In genomic region chr4:158722917-158723793, GRCh38 we compare ENCODE assay signal across 8 cellular contexts. TPM values are rescaled to one million over a fixed set of nuclear protein-coding genes. Genes with fewer than 3 reads are reported as not detected.
A peak's percentile ranks its signal among the peaks of the same experiment; 100 is the strongest.
DNase-seq lines count a peak whose midpoint lies in the region; ATAC-seq and TF ChIP-seq lines count a peak whose summit lies in the region.

PPID (minus strand) TSS chr4:158723396; CDS start chr4:158723288, 108 bp downstream.

- peaks cover 33% of the 10 kb centered on the region for H3K36me3 Mint-ChIP-seq in natural killer cell treated with Interleukin-12 subunit alpha and Interleukin-12 subunit beta and Interleukin-15 and Interleukin-18, amount 100 ng/mL, for 72 hours

- TF ChIP-seq CTCF in RWPE2 (IDR thresholded peaks at IDR 0.05; ENCODE audit: poor library complexity, severe bottlenecking) (no peak), fibroblast of pulmonary artery (IDR thresholded peaks at IDR 0.05; ENCODE audit: low read length, missing control alignments) (no peak)

- H3K27ac ChIP-seq in RWPE2 (ENCODE audit: poor library complexity, severe bottlenecking), result peak within 1 kb of the TSS; percentile 64

- H3K9me3 Mint-ChIP-seq in natural killer cell treated with Interleukin-12 subunit alpha and Interleukin-12 subunit beta and Interleukin-15 and Interleukin-18, amount 100 ng/mL, for 72 hours, result no peaks in the 10 kb centered on the region

- DNase-seq in EH (ENCODE audit: low read depth), result peak; percentile 81
- DNase-seq in GOT3 (lab: John Stamatoyannopoulos, UW), result peak; percentile 5
- peak; percentile 82 for DNase-seq in LHCN-M2 (ENCODE audit: low read depth)
- peak; percentile 76 for DNase-seq in RWPE2 (ENCODE audit: low spot score)
- DNase-seq in activated effector memory CD4-positive, alpha-beta T cell treated with Interleukin-2 at 50 U/mL for 16 hours, result peak; percentile 78
- DNase-seq in fibroblast of pulmonary artery (ENCODE audit: low read depth), result peak; percentile 76
- peak; percentile 90 for DNase-seq in natural killer cell treated with Interleukin-12 subunit alpha and Interleukin-12 subunit beta and Interleukin-15 and Interleukin-18, amount 100 ng/mL, for 72 hours (ENCODE audit: low spot score)
- DNase-seq in stimulated activated naive CD4-positive, alpha-beta T cell treated with Interleukin-2 at 50 U/mL for 16 hours (lab: John Stamatoyannopoulos, UW), result peak; percentile 75

- ATAC-seq in RWPE2 (ENCODE audit: low read depth), result peak; percentile 92
- ATAC-seq in natural killer cell treated with Interleukin-12 subunit alpha and Interleukin-12 subunit beta and Interleukin-15 and Interleukin-18, amount 100 ng/mL, for 72 hours, result peak; percentile 90 to 96

- H3K4me3 ChIP-seq in RWPE2 (ENCODE audit: severe bottlenecking) (peak within 1 kb of the TSS; percentile 87), fibroblast of pulmonary artery (replicated peaks; ENCODE audit: low read depth, low read length) (peak within 1 kb of the TSS; percentile 69)

- no peaks in the 10 kb centered on the region for H3K27me3 ChIP-seq in RWPE2 (ENCODE audit: insufficient read depth, poor library complexity, severe bottlenecking)

- H3K4me1 Mint-ChIP-seq in natural killer cell treated with Interleukin-12 subunit alpha and Interleukin-12 subunit beta and Interleukin-15 and Interleukin-18, amount 100 ng/mL, for 72 hours (ENCODE audit: low read depth in 2 of 2), result peaks cover 27 to 50% of the 10 kb centered on the region in 2 donors

- peaks cover 38% of the 10 kb centered on the region for H3K36me3 ChIP-seq in RWPE2 (ENCODE audit: low read depth)

- peaks cover 10 to 11% of the 10 kb centered on the region in 2 donors for H3K27me3 Mint-ChIP-seq in natural killer cell treated with Interleukin-12 subunit alpha and Interleukin-12 subunit beta and Interleukin-15 and Interleukin-18, amount 100 ng/mL, for 72 hours

- peak within 1 kb of the TSS; percentile 99 for H3K4me3 Mint-ChIP-seq in natural killer cell treated with Interleukin-12 subunit alpha and Interleukin-12 subunit beta and Interleukin-15 and Interleukin-18, amount 100 ng/mL, for 72 hours

- peaks cover 4% of the 10 kb centered on the region for H3K4me1 ChIP-seq in RWPE2 (ENCODE audit: insufficient read depth, poor library complexity, severe bottlenecking)

- H3K27ac Mint-ChIP-seq in natural killer cell treated with Interleukin-12 subunit alpha and Interleukin-12 subunit beta and Interleukin-15 and Interleukin-18, amount 100 ng/mL, for 72 hours, result peak within 1 kb of the TSS; percentile 99

- H3K9me3 ChIP-seq in RWPE2 (ENCODE audit: severe bottlenecking), result no peaks in the 10 kb centered on the region

RNA-seq across cellular contexts. Expression of gene PPID, which starts in this region (rescaled TPM):
- total RNA-seq in LHCN-M2 (2014; rRNA removed), result 31.5 and 35.5 TPM in 2 replicates
- 18.0 TPM for polyA plus RNA-seq in LHCN-M2 (2012)
- total RNA-seq in natural killer cell treated with Interleukin-12 subunit alpha and Interleukin-12 subunit beta and Interleukin-15 and Interleukin-18, amount 100 ng/mL, for 72 hours, result 10 to 100 TPM; 32.8 to 55.6 TPM

Comparison
In these comparisons a context has a peak if more than half of its experiments do, and no peak if none do; other contexts are left out.
1. Peak in every context shown above with its lines: DNase-seq, ATAC-seq, H3K4me3 ChIP-seq and H3K27ac ChIP-seq.
2. DNase-seq: peak in every context shown above with its lines; median percentile 90 in natural killer cell treated with Interleukin-12 subunit alpha and Interleukin-12 subunit beta and Interleukin-15 and Interleukin-18, amount 100 ng/mL, for 72 hours; 82 in LHCN-M2; 81 in EH; 78 in activated effector memory CD4-positive, alpha-beta T cell treated with Interleukin-2 at 50 U/mL for 16 hours; 76 in RWPE2; 76 in fibroblast of pulmonary artery; 75 in stimulated activated naive CD4-positive, alpha-beta T cell treated with Interleukin-2 at 50 U/mL for 16 hours; 5 in GOT3.